18 cellular contexts compared by ENCODE assay signal in genomic region chr5:124876983-124877382, GRCh38.
"Had no signal": no experiment of that assay in that cellular context is flagged by ENCODE, and none has a peak within 500 bp of the region (broad histone marks: within the 10 kb centered on the region; RNA-seq: fewer than 3 reads in every experiment).

No MANE protein-coding gene starts in this region.

- ATAC-seq: effector memory CD8-positive, alpha-beta T cell; naive thymus-derived CD8-positive, alpha-beta T cell; right lobe of liver; stimulated activated memory B cell treated with anti-CD40 and anti-IgM and Interleukin-4, amounts not matched to agents 10 μg/mL and 1 μg/mL and 100 μg/mL, for 72 hours; stimulated activated naive CD8-positive, alpha-beta T cell treated with anti-CD3 and anti-CD28 coated beads, Interleukin-15, Interleukin-2, amounts not matched to agents 100 U/mL and 50 U/mL, for 24 hours had no signal

- H3K36me3 ChIP-seq: gastrocnemius medialis, prostate gland, right lobe of liver, tibial artery had no signal

- H3K27me3 ChIP-seq: gastrocnemius medialis, right lobe of liver, testis, tibial artery had no signal

- H3K27ac ChIP-seq: prostate gland, right lobe of liver, testis, tibial artery had no signal

- H3K9me3 ChIP-seq: gastrocnemius medialis, prostate gland, right lobe of liver, testis, tibial artery had no signal

- H3K4me1 ChIP-seq: prostate gland, right lobe of liver, testis, tibial artery had no signal

- DNase-seq: caudate nucleus; cerebellar nuclear complex; cortex of kidney; effector memory CD8-positive, alpha-beta T cell; gastrocnemius medialis; naive thymus-derived CD8-positive, alpha-beta T cell; nephron progenitor cell; nucleus accumbens; right lobe of liver; stimulated activated CD4-positive, alpha-beta T cell treated with anti-CD3 and anti-CD28 coated beads, Interleukin-2, amount 100 ng/mL, for 24 hours; stimulated activated CD4-positive, alpha-beta T cell treated with anti-CD3 and anti-CD28 coated beads, Interleukin-4, amount 100 ng/mL, for 4 hours; stimulated activated naive CD8-positive, alpha-beta T cell treated with anti-CD3 and anti-CD28 coated beads, Interleukin-15, Interleukin-2, amounts not matched to agents 100 U/mL and 50 U/mL, for 24 hours; substantia nigra; testis; tibial artery had no signal

- H3K4me3 ChIP-seq: gastrocnemius medialis, lung, prostate gland, right lobe of liver, testis, tibial artery had no signal
